21 cellular contexts compared by ENCODE assay signal in genomic region chr2:127134235-127134634, GRCh38. TPM values are rescaled to one million over a fixed set of nuclear protein-coding genes. Genes with fewer than 3 reads are reported as not detected.
A peak's percentile ranks its signal among the peaks of the same experiment; 100 is the strongest.
DNase-seq lines count a peak whose midpoint lies in the region; ATAC-seq and TF ChIP-seq lines count a peak whose summit lies in the region.
"Had no signal": no experiment of that assay in that cellular context is flagged by ENCODE, and none has a peak within 500 bp of the region (broad histone marks: within the 10 kb centered on the region; RNA-seq: fewer than 3 reads in every experiment).

No MANE protein-coding gene starts in this region.

- H3K27ac Mint-ChIP-seq in CD14-positive monocyte = peak overlapping the region in 4 of 7 donors; percentile 6 to 72 (median 62)
- peak overlapping the region; percentile 3 to 9 (median 9) for H3K27ac Mint-ChIP-seq in nephron
- H3K27ac Mint-ChIP-seq: HFFc6, IgD-negative memory B cell had no signal

- H3K27ac ChIP-seq in dorsolateral prefrontal cortex = peak overlapping the region in 43 of 59 donors; percentile 10 to 97 (median 68)

- H3K36me3 Mint-ChIP-seq in CD14-positive monocyte = no peaks in the 10 kb centered on the region
- no peaks in the 10 kb centered on the region for H3K36me3 Mint-ChIP-seq in nephron (ENCODE audit: low read depth)
- H3K36me3 Mint-ChIP-seq: IgD-negative memory B cell had no signal

- H3K4me3 ChIP-seq in dorsolateral prefrontal cortex = no peak overlapping the region
- H3K4me3 ChIP-seq in lower leg skin (ENCODE audit: low read depth, poor library complexity, severe bottlenecking) = no peak overlapping the region
- H3K4me3 ChIP-seq: BLaER1 treated with 17β-estradiol and CSF1 and Interleukin-3, amounts not matched to agents 10 nM and 100 nM; GM12878 had no signal

- WGBS in lower leg skin, 2 donors = 70 to 74% methylated on average over 4 of the region's 4 CpGs

- H3K27me3 Mint-ChIP-seq in CD14-positive monocyte (ENCODE audit: low read depth in 3 of 3) (peaks cover 0 to 3% (median 0%) of the 10 kb centered on the region in 3 donors), nephron (ENCODE audit: low read depth) (no peaks in the 10 kb centered on the region)

- no peaks in the 10 kb centered on the region for H3K27me3 ChIP-seq in dorsolateral prefrontal cortex
- H3K27me3 ChIP-seq: BLaER1 treated with 17β-estradiol and CSF1 and Interleukin-3, amounts not matched to agents 10 nM and 100 nM had no signal

- no peak for TF ChIP-seq POLR2A in lower leg skin (IDR thresholded peaks at IDR 0.05)

- no peak for ATAC-seq in HG02588 (IDR thresholded peaks at IDR 0.05; ENCODE audit: unreplicated experiment)
- ATAC-seq: GM12878 had no signal

- peaks cover 0 to 8% (median 1%) of the 10 kb centered on the region in 7 donors for H3K9me3 Mint-ChIP-seq in CD14-positive monocyte
- no peaks in the 10 kb centered on the region for H3K9me3 Mint-ChIP-seq in nephron

- no peak for DNase-seq in CD14-positive monocyte (ENCODE audit: low spot score)
- DNase-seq in NCI-H82 treated with DMSO at 0.1 percent for 48 hours (lab: John Stamatoyannopoulos, UW; ENCODE audit: unreplicated experiment) = peak; percentile 64
- no peak for DNase-seq in dorsolateral prefrontal cortex
- DNase-seq in lower leg skin (ENCODE audit: low spot score in 2 of 2) = no peak
- DNase-seq in SW 1271 (lab: John Stamatoyannopoulos, UW) = no peak
- no peak for DNase-seq in activated CD4-positive, CD25-positive, alpha-beta regulatory T cell (lab: John Stamatoyannopoulos, UW)
- DNase-seq: DMS 273 treated with DMSO at 0.1 percent for 48 hours, GDM1, GOT3, HFFc6, NCI-H187, NCI-H345, NCI-H526 treated with DMSO at 0.1 percent for 48 hours, OCI-M1, RPMI8226, SIG-M5 had no signal

- TF ChIP-seq CTCF in CD14-positive monocyte (IDR thresholded peaks at IDR 0.05) = no peak
- no peak for TF ChIP-seq CTCF in dorsolateral prefrontal cortex (IDR thresholded peaks at IDR 0.05 in 54 of 56, conservative IDR thresholded peaks at IDR 0.05 in 2 of 56; ENCODE audit: low read depth in 1 of 56, partially characterized antibody in 56 of 56)
- TF ChIP-seq CTCF in nephron (IDR thresholded peaks at IDR 0.05; ENCODE audit: unreplicated experiment in 3 of 3) = no peak
- no peak for TF ChIP-seq CTCF in lower leg skin (IDR thresholded peaks at IDR 0.05)

- intact Hi-C loops in CD14-positive monocyte (cut with micrococcal nuclease) = no loop called here
- intact Hi-C loops in dorsolateral prefrontal cortex (cut with DNase I) = no loop called here
- intact Hi-C loops in lower leg skin (cut with DNase I; ENCODE audit: low total_unique reads) = no loop called here

- H3K4me3 Mint-ChIP-seq in CD14-positive monocyte = no peak overlapping the region
- no peak overlapping the region for H3K4me3 Mint-ChIP-seq in nephron
- H3K4me3 Mint-ChIP-seq: HFFc6, IgD-negative memory B cell had no signal

- H3K4me1 Mint-ChIP-seq in CD14-positive monocyte (peaks cover 28% of the 10 kb centered on the region), nephron (peaks cover 32% of the 10 kb centered on the region)

RNA-seq across cellular contexts. Expression of gene BIN1, which starts 27.3 kb away (rescaled TPM):
- polyA plus RNA-seq in CD14-positive monocyte = 1 to 10 TPM; 4.1 to 7.5 TPM
- total RNA-seq in dorsolateral prefrontal cortex (100 to 1,000 TPM; 151 to 703 (median 290) TPM), lower leg skin (10 to 100 TPM in 2 of 4 donors, 1 to 10 TPM in 2; 8.4 to 18.2 (median 9.8) TPM)

Comparison
In these comparisons a context has a peak if more than half of its experiments do, and no peak if none do; other contexts are left out.
1. RNA of gene BIN1, which starts 27.3 kb away (total RNA-seq): 151 to 703 TPM in dorsolateral prefrontal cortex; 8.4 to 18.2 TPM in lower leg skin; every median in the first group is over 4 times any median in the second.